Comparison of ENCODE assay signal across 15 cellular contexts in genomic region chr3:160010578-160010977, GRCh38. TPM values are rescaled to one million over a fixed set of nuclear protein-coding genes. Genes with fewer than 3 reads are reported as not detected.
DNase-seq lines count a peak whose midpoint lies in the region; ATAC-seq and TF ChIP-seq lines count a peak whose summit lies in the region.
"Had no signal": no experiment of that assay in that cellular context is flagged by ENCODE, and none has a peak within 500 bp of the region (broad histone marks: within the 10 kb centered on the region; RNA-seq: fewer than 3 reads in every experiment).

No MANE protein-coding gene starts in this region.

- H3K36me3 Mint-ChIP-seq in activated T-helper 2 cell treated with anti-CD3 and anti-CD28 coated beads, Interferon-gamma antibody, Interleukin-2, Interleukin-4, amounts not matched to agents 10 μg/mL and 5 μg/mL and 100 μg/mL, durations not matched to agents 14 hours and 24 hours and 36 hours (ENCODE audit: low read depth): peaks cover 5% of the 10 kb centered on the region
- no peaks in the 10 kb centered on the region for H3K36me3 Mint-ChIP-seq in activated naive CD8-positive, alpha-beta T cell treated with anti-CD3 and anti-CD28 coated beads for 36 hours
- no peaks in the 10 kb centered on the region for H3K36me3 Mint-ChIP-seq in CD8-positive, alpha-beta memory T cell
- H3K36me3 Mint-ChIP-seq: activated naive CD4-positive, alpha-beta T cell treated with anti-CD3 and anti-CD28 coated beads, Interleukin-2, amount 10 ng/mL, durations not matched to agents 7 days and 5 days had no signal

- intact Hi-C loops in activated T-helper 2 cell treated with anti-CD3 and anti-CD28 coated beads, Interferon-gamma antibody, Interleukin-2, Interleukin-4, amounts not matched to agents 10 μg/mL and 5 μg/mL and 100 μg/mL, durations not matched to agents 14 hours and 24 hours and 36 hours (cut with micrococcal nuclease): no loop called here
- intact Hi-C loops in sciatic nerve (cut with DNase I) (no loop called here), esophagus muscularis mucosa (cut with DNase I) (no loop called here)

- H3K4me3 ChIP-seq in esophagus muscularis mucosa: no peak overlapping the region
- no peak overlapping the region for H3K4me3 ChIP-seq in CD8-positive, alpha-beta memory T cell (ENCODE audit: low read length)
- H3K4me3 ChIP-seq: gastrocnemius medialis had no signal

- 91% methylated on average over 4 of the region's 4 CpGs for WGBS in esophagus muscularis mucosa

- peaks cover 63% of the 10 kb centered on the region for H3K4me1 Mint-ChIP-seq in activated T-helper 2 cell treated with anti-CD3 and anti-CD28 coated beads, Interferon-gamma antibody, Interleukin-2, Interleukin-4, amounts not matched to agents 10 μg/mL and 5 μg/mL and 100 μg/mL, durations not matched to agents 14 hours and 24 hours and 36 hours (ENCODE audit: low read depth)
- H3K4me1 Mint-ChIP-seq in activated naive CD8-positive, alpha-beta T cell treated with anti-CD3 and anti-CD28 coated beads for 36 hours: peaks cover 6% of the 10 kb centered on the region
- H3K4me1 Mint-ChIP-seq in CD8-positive, alpha-beta memory T cell: peaks cover 4 to 7% (median 6%) of the 10 kb centered on the region in 3 donors

- TF ChIP-seq EP300 in esophagus muscularis mucosa (IDR thresholded peaks at IDR 0.05): no peak

- H3K27me3 Mint-ChIP-seq in activated T-helper 2 cell treated with anti-CD3 and anti-CD28 coated beads, Interferon-gamma antibody, Interleukin-2, Interleukin-4, amounts not matched to agents 10 μg/mL and 5 μg/mL and 100 μg/mL, durations not matched to agents 14 hours and 24 hours and 36 hours (ENCODE audit: low read depth): no peaks in the 10 kb centered on the region
- peaks cover 4% of the 10 kb centered on the region for H3K27me3 Mint-ChIP-seq in activated naive CD8-positive, alpha-beta T cell treated with anti-CD3 and anti-CD28 coated beads for 36 hours
- no peaks in the 10 kb centered on the region for H3K27me3 Mint-ChIP-seq in CD8-positive, alpha-beta memory T cell
- H3K27me3 Mint-ChIP-seq: activated naive CD4-positive, alpha-beta T cell treated with anti-CD3 and anti-CD28 coated beads, Interleukin-2, amount 10 ng/mL, durations not matched to agents 7 days and 5 days; stimulated activated naive CD8-positive, alpha-beta T cell treated with anti-CD3 and anti-CD28 coated beads, Interleukin-15, amount 100 ng/mL, for 72 hours had no signal

- DNase-seq in activated T-helper 2 cell treated with anti-CD3 and anti-CD28 coated beads, Interferon-gamma antibody, Interleukin-2, Interleukin-4, amounts not matched to agents 10 μg/mL and 5 μg/mL and 100 μg/mL, durations not matched to agents 14 hours and 24 hours and 36 hours (ENCODE audit: low spot score): no peak
- DNase-seq in sciatic nerve (ENCODE audit: low spot score) (no peak), esophagus muscularis mucosa (ENCODE audit: extremely low spot score) (no peak)
- no peak for DNase-seq in activated naive CD8-positive, alpha-beta T cell treated with anti-CD3 and anti-CD28 coated beads for 36 hours
- no peak for DNase-seq in CD8-positive, alpha-beta memory T cell
- DNase-seq: activated CD4-positive, CD25-positive, alpha-beta regulatory T cell treated with anti-CD3 and anti-CD28 coated beads, Interleukin-2, amount 50 U/mL, for 72 hours; activated naive CD4-positive, alpha-beta T cell treated with anti-CD3 and anti-CD28 coated beads, Interleukin-2, amount 10 ng/mL, durations not matched to agents 7 days and 5 days; gastrocnemius medialis; NCI-H2171 treated with DMSO at 0.1 percent for 48 hours; nucleus accumbens; SHP77; stimulated activated naive CD8-positive, alpha-beta T cell treated with anti-CD3 and anti-CD28 coated beads, Interleukin-15, amount 100 ng/mL, for 72 hours had no signal

- H3K27ac ChIP-seq in esophagus muscularis mucosa (replicated peaks in 1 of 4): no peak overlapping the region
- H3K27ac ChIP-seq in CD8-positive, alpha-beta memory T cell (ENCODE audit: low read depth, low read length): no peak overlapping the region
- H3K27ac ChIP-seq: gastrocnemius medialis had no signal

- H3K27me3 ChIP-seq in esophagus muscularis mucosa: no peaks in the 10 kb centered on the region
- H3K27me3 ChIP-seq in CD8-positive, alpha-beta memory T cell (ENCODE audit: insufficient read depth, low read length, poor library complexity, severe bottlenecking): no peaks in the 10 kb centered on the region
- H3K27me3 ChIP-seq: gastrocnemius medialis had no signal

- H3K9me3 Mint-ChIP-seq in activated T-helper 2 cell treated with anti-CD3 and anti-CD28 coated beads, Interferon-gamma antibody, Interleukin-2, Interleukin-4, amounts not matched to agents 10 μg/mL and 5 μg/mL and 100 μg/mL, durations not matched to agents 14 hours and 24 hours and 36 hours: no peaks in the 10 kb centered on the region
- H3K9me3 Mint-ChIP-seq in activated naive CD8-positive, alpha-beta T cell treated with anti-CD3 and anti-CD28 coated beads for 36 hours: no peaks in the 10 kb centered on the region
- no peaks in the 10 kb centered on the region for H3K9me3 Mint-ChIP-seq in CD8-positive, alpha-beta memory T cell
- H3K9me3 Mint-ChIP-seq: activated naive CD4-positive, alpha-beta T cell treated with anti-CD3 and anti-CD28 coated beads, Interleukin-2, amount 10 ng/mL, durations not matched to agents 7 days and 5 days; stimulated activated naive CD8-positive, alpha-beta T cell treated with anti-CD3 and anti-CD28 coated beads, Interleukin-15, amount 100 ng/mL, for 72 hours had no signal

- ATAC-seq in GM18907 (IDR thresholded peaks at IDR 0.05; ENCODE audit: unreplicated experiment): peak; percentile 69
- ATAC-seq in GM21619 (IDR thresholded peaks at IDR 0.05; ENCODE audit: unreplicated experiment): peak; percentile 65
- peak; percentile 54 for ATAC-seq in HG03103 (IDR thresholded peaks at IDR 0.05; ENCODE audit: low read depth, unreplicated experiment)
- no peak for ATAC-seq in sciatic nerve
- ATAC-seq: gastrocnemius medialis; stimulated activated naive CD8-positive, alpha-beta T cell treated with anti-CD3 and anti-CD28 coated beads, Interleukin-15, amount 100 ng/mL, for 72 hours had no signal

- CTCF ChIA-PET in CD8-positive, alpha-beta memory T cell (lab: Charles Lee): interaction anchor here (1.1 kb wide), 1 partner anchor 22 kb away, joined by 3 read pairs; the partner anchor contains the start of gene IL12A

- no peaks in the 10 kb centered on the region for H3K9me3 ChIP-seq in esophagus muscularis mucosa
- H3K9me3 ChIP-seq in CD8-positive, alpha-beta memory T cell (ENCODE audit: low read length): no peaks in the 10 kb centered on the region
- H3K9me3 ChIP-seq: gastrocnemius medialis had no signal

- peaks cover 0 to 5% (median 4%) of the 10 kb centered on the region in 4 donors for H3K4me1 ChIP-seq in esophagus muscularis mucosa
- H3K4me1 ChIP-seq in CD8-positive, alpha-beta memory T cell (ENCODE audit: insufficient read depth, low read length): no peaks in the 10 kb centered on the region
- H3K4me1 ChIP-seq: gastrocnemius medialis had no signal

- no peaks in the 10 kb centered on the region for H3K36me3 ChIP-seq in esophagus muscularis mucosa
- no peaks in the 10 kb centered on the region for H3K36me3 ChIP-seq in CD8-positive, alpha-beta memory T cell (ENCODE audit: insufficient read depth, low read length)
- H3K36me3 ChIP-seq: gastrocnemius medialis had no signal

- TF ChIP-seq CTCF in esophagus muscularis mucosa (IDR thresholded peaks at IDR 0.05): no peak

- no peak for TF ChIP-seq POLR2A in esophagus muscularis mucosa (IDR thresholded peaks at IDR 0.05; ENCODE audit: low read depth)

- POLR2A ChIA-PET in CD8-positive, alpha-beta memory T cell (lab: Charles Lee): no interaction called here

- H3K27ac Mint-ChIP-seq in activated T-helper 2 cell treated with anti-CD3 and anti-CD28 coated beads, Interferon-gamma antibody, Interleukin-2, Interleukin-4, amounts not matched to agents 10 μg/mL and 5 μg/mL and 100 μg/mL, durations not matched to agents 14 hours and 24 hours and 36 hours: peak overlapping the region; percentile 46
- no peak overlapping the region for H3K27ac Mint-ChIP-seq in activated naive CD8-positive, alpha-beta T cell treated with anti-CD3 and anti-CD28 coated beads for 36 hours
- H3K27ac Mint-ChIP-seq in CD8-positive, alpha-beta memory T cell: no peak overlapping the region
- H3K27ac Mint-ChIP-seq: activated naive CD4-positive, alpha-beta T cell treated with anti-CD3 and anti-CD28 coated beads, Interleukin-2, amount 10 ng/mL, durations not matched to agents 7 days and 5 days; stimulated activated naive CD8-positive, alpha-beta T cell treated with anti-CD3 and anti-CD28 coated beads, Interleukin-15, amount 100 ng/mL, for 72 hours had no signal

- no peak overlapping the region for H3K4me3 Mint-ChIP-seq in activated T-helper 2 cell treated with anti-CD3 and anti-CD28 coated beads, Interferon-gamma antibody, Interleukin-2, Interleukin-4, amounts not matched to agents 10 μg/mL and 5 μg/mL and 100 μg/mL, durations not matched to agents 14 hours and 24 hours and 36 hours (ENCODE audit: low read depth)
- no peak overlapping the region for H3K4me3 Mint-ChIP-seq in activated naive CD8-positive, alpha-beta T cell treated with anti-CD3 and anti-CD28 coated beads for 36 hours
- no peak overlapping the region for H3K4me3 Mint-ChIP-seq in CD8-positive, alpha-beta memory T cell
- H3K4me3 Mint-ChIP-seq: activated naive CD4-positive, alpha-beta T cell treated with anti-CD3 and anti-CD28 coated beads, Interleukin-2, amount 10 ng/mL, durations not matched to agents 7 days and 5 days; stimulated activated naive CD8-positive, alpha-beta T cell treated with anti-CD3 and anti-CD28 coated beads, Interleukin-15, amount 100 ng/mL, for 72 hours had no signal

RNA-seq across cellular contexts. Expression of gene IL12A, which starts 21.9 kb away (rescaled TPM):
- total RNA-seq in activated T-helper 2 cell treated with anti-CD3 and anti-CD28 coated beads, Interferon-gamma antibody, Interleukin-2, Interleukin-4, amounts not matched to agents 10 μg/mL and 5 μg/mL and 100 μg/mL, durations not matched to agents 14 hours and 24 hours and 36 hours: 0.53 and 0.87 TPM in 2 replicates
- total RNA-seq in sciatic nerve (0.53 TPM), esophagus muscularis mucosa (1 to 10 TPM in 2 of 4 donors, under 1 TPM in 2; 0.42 to 2.4 (median 0.99) TPM)
- under 1 TPM; 0.20 to 0.41 TPM for total RNA-seq in activated naive CD8-positive, alpha-beta T cell treated with anti-CD3 and anti-CD28 coated beads for 36 hours
- total RNA-seq in CD8-positive, alpha-beta memory T cell: not detected
- 0.79 TPM for polyA plus RNA-seq in CD8-positive, alpha-beta memory T cell
- total RNA-seq: gastrocnemius medialis had no signal
